Comparison of ENCODE assay signal across 10 cellular contexts in genomic region chr6:35669441-35669776, GRCh38. TPM values are rescaled to one million over a fixed set of nuclear protein-coding genes. Genes with fewer than 3 reads are reported as not detected.
DNase-seq lines count a peak whose midpoint lies in the region; ATAC-seq and TF ChIP-seq lines count a peak whose summit lies in the region.
"Had no signal": no experiment of that assay in that cellular context is flagged by ENCODE, and none has a peak within 500 bp of the region (broad histone marks: within the 10 kb centered on the region; RNA-seq: fewer than 3 reads in every experiment).

No MANE protein-coding gene starts in this region.

- H4K91ac ChIP-seq in mesenchymal stem cell (ENCODE audit: low read length) = no peak overlapping the region

- peaks cover 16% of the 10 kb centered on the region for H3K36me3 Mint-ChIP-seq in activated naive CD8-positive, alpha-beta T cell treated with anti-CD3 and anti-CD28 coated beads for 36 hours

- H3K18ac ChIP-seq in mesenchymal stem cell (ENCODE audit: low read depth in 1 of 2, low read length in 2 of 2) = no peak overlapping the region

- H3K27me3 ChIP-seq in HL-60 (ENCODE audit: insufficient read depth, poor library complexity, severe bottlenecking) = no peaks in the 10 kb centered on the region
- no peaks in the 10 kb centered on the region for H3K27me3 ChIP-seq in mesenchymal stem cell (ENCODE audit: control insufficient read depth in 1 of 2, insufficient read depth in 1 of 2, low read length in 2 of 2)
- H3K27me3 ChIP-seq in SJCRH30 = no peaks in the 10 kb centered on the region

- no peak for TF ChIP-seq CTCF in HL-60 (IDR thresholded peaks at IDR 0.05; ENCODE audit: insufficient read depth, low read length)

- no peak overlapping the region for H2AK5ac ChIP-seq in mesenchymal stem cell (ENCODE audit: low read length, severe bottlenecking)

- peak overlapping the region; percentile 80 for H3K27ac Mint-ChIP-seq in activated naive CD8-positive, alpha-beta T cell treated with anti-CD3 and anti-CD28 coated beads for 36 hours

- H3K23ac ChIP-seq in mesenchymal stem cell (ENCODE audit: low read length in 2 of 2) = no peak overlapping the region

- H3K9me3 ChIP-seq in mesenchymal stem cell (ENCODE audit: control insufficient read depth, low read length) = no peaks in the 10 kb centered on the region
- H3K9me3 ChIP-seq in SJCRH30 (replicated peaks) = no peaks in the 10 kb centered on the region

- H3K4me1 Mint-ChIP-seq in activated naive CD8-positive, alpha-beta T cell treated with anti-CD3 and anti-CD28 coated beads for 36 hours = peaks cover 46% of the 10 kb centered on the region

- H4K8ac ChIP-seq in mesenchymal stem cell (ENCODE audit: low read length) = no peak overlapping the region

- peak overlapping the region; percentile 33 for H3K4me2 ChIP-seq in mesenchymal stem cell (ENCODE audit: low read length, poor library complexity, severe bottlenecking)

- no peak overlapping the region for H2BK5ac ChIP-seq in mesenchymal stem cell (ENCODE audit: low read depth, low read length, poor library complexity, severe bottlenecking)

- H3K9me3 Mint-ChIP-seq in activated naive CD8-positive, alpha-beta T cell treated with anti-CD3 and anti-CD28 coated beads for 36 hours = peaks cover 1% of the 10 kb centered on the region

- H3K14ac ChIP-seq in mesenchymal stem cell (ENCODE audit: low read length in 2 of 2) = no peak overlapping the region

- H3K36me3 ChIP-seq in mesenchymal stem cell (ENCODE audit: control insufficient read depth in 1 of 2, insufficient read depth in 2 of 2, low read depth in 1 of 2, low read length in 2 of 2) (no peaks in the 10 kb centered on the region), SJCRH30 (no peaks in the 10 kb centered on the region)

- H3K4me1 ChIP-seq in mesenchymal stem cell (ENCODE audit: control insufficient read depth, insufficient read depth, low read depth, low read length) (peaks cover 4% of the 10 kb centered on the region), SJCRH30 (no peaks in the 10 kb centered on the region)

- WGBS in mesenchymal stem cell = no CpG with 5 or more reads among the region's 1 CpG

- H3K27me3 Mint-ChIP-seq in activated naive CD8-positive, alpha-beta T cell treated with anti-CD3 and anti-CD28 coated beads for 36 hours = no peaks in the 10 kb centered on the region

- peak overlapping the region; percentile 55 for H3K4me3 Mint-ChIP-seq in activated naive CD8-positive, alpha-beta T cell treated with anti-CD3 and anti-CD28 coated beads for 36 hours

- H3K4me3 ChIP-seq in HL-60 (replicated peaks; ENCODE audit: insufficient read depth, low read length) (no peak overlapping the region), mesenchymal stem cell (ENCODE audit: insufficient read depth in 1 of 2, low read depth in 1 of 2, low read length in 2 of 2) (peak overlapping the region in 1 of 2 experiments; percentile 65), SJCRH30 (no peak overlapping the region)

- H2BK15ac ChIP-seq in mesenchymal stem cell (ENCODE audit: low read depth, poor library complexity, severe bottlenecking) = no peak overlapping the region

- ATAC-seq in HG03097 (IDR thresholded peaks at IDR 0.05; ENCODE audit: low FRiP score, unreplicated experiment) = no peak
- ATAC-seq: HCT116 had no signal

- no peak overlapping the region for H2AFZ ChIP-seq in mesenchymal stem cell (ENCODE audit: low read depth, low read length)

- H2BK12ac ChIP-seq in mesenchymal stem cell (ENCODE audit: low read length in 2 of 2) = no peak overlapping the region

- no peak overlapping the region for H3K4ac ChIP-seq in mesenchymal stem cell (ENCODE audit: low read depth in 1 of 2, low read length in 2 of 2)

- 0 out of 2 replicates have a peak overlapping the region, but pooled peaks have one; percentile 5 for H3K27ac ChIP-seq in HL-60 (replicated peaks)
- peak overlapping the region; percentile 61 for H3K27ac ChIP-seq in mesenchymal stem cell (ENCODE audit: low read length, poor library complexity, severe bottlenecking)
- H3K27ac ChIP-seq in SJCRH30 = no peak overlapping the region
- H3K27ac ChIP-seq: VCaP had no signal

- peaks cover 6% of the 10 kb centered on the region for H3K79me1 ChIP-seq in mesenchymal stem cell (replicated peaks; ENCODE audit: low read length, poor library complexity, severe bottlenecking)

- DNase-seq in CD1c-positive myeloid dendritic cell (ENCODE audit: extremely low spot score) (peak; percentile 24), HL-60 (ENCODE audit: low read depth in 1 of 2, low spot score in 1 of 2) (no peak), mesenchymal stem cell (peak; percentile 73), DMS79 (lab: John Stamatoyannopoulos, UW) (no peak), cerebellar nuclear complex (lab: John Stamatoyannopoulos, UW) (no peak), SJCRH30 (no peak)
- no peak for DNase-seq in activated naive CD8-positive, alpha-beta T cell treated with anti-CD3 and anti-CD28 coated beads for 36 hours

- no peak overlapping the region for H2BK120ac ChIP-seq in mesenchymal stem cell (ENCODE audit: low read depth, low read length)

- peak overlapping the region; percentile 88 for H3K9ac ChIP-seq in mesenchymal stem cell (ENCODE audit: low read length)

RNA-seq across cellular contexts. Expression of gene FKBP5, which starts 19.3 kb away (rescaled TPM):
- 100 to 1,000 TPM; 110 TPM for total RNA-seq in activated naive CD8-positive, alpha-beta T cell treated with anti-CD3 and anti-CD28 coated beads for 36 hours
- polyA plus RNA-seq in mesenchymal stem cell (2013, experiment 1 of 2) = 112 TPM
- polyA plus RNA-seq in mesenchymal stem cell (2013, experiment 2 of 2) = 113 TPM
- total RNA-seq in SJCRH30 (2014; rRNA removed; shearing (Covaris generic)) = not detected in 2 replicates

Comparison
In these comparisons a context has a peak if more than half of its experiments do, and no peak if none do; other contexts are left out.
1. DNase-seq: peak in CD1c-positive myeloid dendritic cell (single experiment) and mesenchymal stem cell (single experiment); none in HL-60 (0 of 2), activated naive CD8-positive, alpha-beta T cell treated with anti-CD3 and anti-CD28 coated beads for 36 hours (single experiment), DMS79 (single experiment), cerebellar nuclear complex (0 of 2) and SJCRH30 (0 of 2).
2. RNA of gene FKBP5, which starts 19.3 kb away (total RNA-seq): 110 TPM in activated naive CD8-positive, alpha-beta T cell treated with anti-CD3 and anti-CD28 coated beads for 36 hours; not detected in SJCRH30; every median in the first group is over 100 times any median in the second.